In the genomic region with DNA sequence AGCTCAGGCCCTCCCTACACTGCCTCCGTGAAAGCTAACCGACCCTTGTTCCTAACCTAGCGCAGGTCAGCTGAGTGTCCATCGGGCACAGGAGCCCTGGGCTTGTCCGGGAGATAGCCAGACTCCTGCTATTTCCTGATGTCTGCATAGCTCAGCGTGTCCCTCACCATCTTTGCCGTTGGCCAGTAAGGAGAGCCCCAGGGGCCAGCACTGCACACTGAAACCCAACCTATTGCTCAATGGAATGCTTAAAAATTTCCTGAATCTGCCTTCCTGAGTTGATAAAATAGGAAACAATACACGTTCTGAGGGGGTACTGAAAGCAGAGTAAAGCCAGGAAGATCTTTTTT, we compare ENCODE assay signal across 9 cellular contexts. TPM values are rescaled to one million over a fixed set of nuclear protein-coding genes. Genes with fewer than 3 reads are reported as not detected.
DNase-seq lines count a peak whose midpoint lies in the region; ATAC-seq, FAIRE-seq and TF ChIP-seq lines count a peak whose summit lies in the region.
"Had no signal": no experiment of that assay in that cellular context is flagged by ENCODE, and none has a peak within 500 bp of the region (broad histone marks: within the 10 kb centered on the region; RNA-seq: fewer than 3 reads in every experiment).

No MANE protein-coding gene starts in this region.

- no peaks in the 10 kb centered on the region for H3K9me3 ChIP-seq in SU-DHL-6 (ENCODE audit: insufficient read depth, low read length)
- no peaks in the 10 kb centered on the region for H3K9me3 ChIP-seq in skeletal muscle satellite cell (replicated peaks; ENCODE audit: low read length)

- TF ChIP-seq POLR2A in GM12891 (IDR thresholded peaks at IDR 0.05; ENCODE audit: low read depth, low read length) = no peak

- no peaks in the 10 kb centered on the region; the same call in 1 of the 2 replicates for H4K20me1 ChIP-seq in SU-DHL-6 (ENCODE audit: low read depth, low read length)

- H3K9me2 ChIP-seq in SU-DHL-6 (replicated peaks; ENCODE audit: insufficient read depth, low read length) = no peaks in the 10 kb centered on the region

- DNase-seq in GM12891 (ENCODE audit: insufficient read length, low spot score) (no peak), fibroblast of gingiva (ENCODE audit: low read depth) (peak; percentile 72), GDM1 (lab: John Stamatoyannopoulos, UW) (no peak), activated gamma-delta T cell treated with Interleukin-2 at 50 U/mL for 16 hours (no peak)
- DNase-seq: H9 had no signal

- peaks cover 69% of the 10 kb centered on the region for H3K79me2 ChIP-seq in SU-DHL-6 (ENCODE audit: insufficient read depth, low read length)

- peak overlapping the region; percentile 98 for H3K27ac ChIP-seq in SU-DHL-6 (ENCODE audit: low read depth, low read length)

- H3F3A ChIP-seq in SU-DHL-6 (ENCODE audit: insufficient read depth) = peaks cover 31% of the 10 kb centered on the region

- H3K9ac ChIP-seq in SU-DHL-6 (ENCODE audit: low read length) = peak overlapping the region; percentile 76
- H3K9ac ChIP-seq in skeletal muscle satellite cell (ENCODE audit: low read depth, low read length) = peak overlapping the region; percentile 90

- H3K27me3 ChIP-seq in SU-DHL-6 (ENCODE audit: low read length) = no peaks in the 10 kb centered on the region
- no peaks in the 10 kb centered on the region for H3K27me3 ChIP-seq in skeletal muscle satellite cell (ENCODE audit: control insufficient read depth, insufficient read depth, low read length)

- no peak for TF ChIP-seq CTCF in SU-DHL-6 (IDR thresholded peaks at IDR 0.05; ENCODE audit: insufficient read depth, low read length, poor library complexity, severe bottlenecking)

- FAIRE-seq in GM12891 (lab: Jason Lieb, UNC) = peak; percentile 23

- H3K36me3 ChIP-seq in SU-DHL-6 (ENCODE audit: low read length) = 0 out of 2 replicates have a peak, but pooled peaks cover 5% of the 10 kb centered on the region
- H3K36me3 ChIP-seq in skeletal muscle satellite cell (ENCODE audit: insufficient read depth, low read length) = peaks cover 6% of the 10 kb centered on the region

- H3K4me3 ChIP-seq in SU-DHL-6 (ENCODE audit: insufficient read depth, low read length, poor library complexity, severe bottlenecking) = peak overlapping the region; percentile 85
- peak overlapping the region; percentile 77 for H3K4me3 ChIP-seq in skeletal muscle satellite cell (ENCODE audit: low read length)

- H3K4me2 ChIP-seq in SU-DHL-6 (ENCODE audit: low read depth, low read length, poor library complexity, severe bottlenecking) = peak overlapping the region; percentile 90
- H3K4me2 ChIP-seq in skeletal muscle satellite cell (ENCODE audit: low read length) = peak overlapping the region; percentile 85

- H3K4me1 ChIP-seq in skeletal muscle satellite cell (ENCODE audit: control insufficient read depth, insufficient read depth, low read length) = peaks cover 52% of the 10 kb centered on the region

- ATAC-seq in GM19324 (IDR thresholded peaks at IDR 0.05; ENCODE audit: low FRiP score, unreplicated experiment) (no peak), GM21529 (IDR thresholded peaks at IDR 0.05; ENCODE audit: unreplicated experiment) (no peak)

- no peak overlapping the region for H2AFZ ChIP-seq in SU-DHL-6 (ENCODE audit: low read depth, low read length, severe bottlenecking)

TF ChIP-seq in GM12891, 5 proteins besides CTCF, POLR2A, EP300 and RAD21:
- TF ChIP-seq POLR2AphosphoS5 (IDR thresholded peaks at IDR 0.05; ENCODE audit: low read depth, low read length) (no peak), TAF1 (IDR thresholded peaks at IDR 0.05; ENCODE audit: low read depth, low read length) (no peak)

RNA-seq across cellular contexts. Expression of a gene that starts 2.2 kb away (rescaled TPM):
- 16.1 TPM for polyA plus RNA-seq in GM12891 (2012; ENCODE audit: low read depth, missing spikeins)
- total RNA-seq in skeletal muscle satellite cell (2012; rRNA removed) = 17.5 and 23.2 TPM in 2 replicates
